1 cellular context compared by ENCODE assay signal in the genomic region with DNA sequence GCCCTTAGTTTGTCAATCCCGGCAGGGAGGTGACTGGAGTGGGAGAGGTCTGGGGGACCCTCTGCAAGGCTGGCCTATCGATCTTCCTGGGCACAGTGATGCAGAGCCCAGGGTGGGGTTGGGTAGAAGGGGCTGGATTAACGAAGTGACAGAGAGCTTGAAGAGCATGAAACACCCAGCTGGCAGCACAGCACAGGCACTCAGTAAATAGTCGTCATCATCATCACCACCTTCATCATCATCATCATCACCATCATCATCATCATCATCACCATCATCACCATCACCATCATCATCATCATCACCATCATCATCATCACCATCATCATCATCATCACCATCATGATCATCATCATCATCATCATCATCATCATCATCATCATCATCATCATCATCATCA.
A peak's percentile ranks its signal among the peaks of the same experiment; 100 is the strongest.
TF ChIP-seq lines count a peak whose summit lies in the region.
"Not testable (repeated sequence)": the region's sequence is repeated elsewhere in the genome, so short reads cannot be mapped to it uniquely, and the experiment has no call there.

No MANE protein-coding gene starts in this region.

TF ChIP-seq in K562, 482 proteins besides CTCF, POLR2A, EP300 and RAD21:
- TF ChIP-seq CREB1 (IDR thresholded peaks at IDR 0.05) = not testable (repeated sequence)
- TF ChIP-seq CREB1 (CRISPR knock-in tag; IDR thresholded peaks at IDR 0.05) = 0 out of 2 replicates have a peak, but pooled peaks have one; percentile 4
TF ChIP-seq in K562: peak in this region for 1; not testable (repeated sequence) for 481.
